ENCODE assay signal across 12 cellular contexts in the genomic region with DNA sequence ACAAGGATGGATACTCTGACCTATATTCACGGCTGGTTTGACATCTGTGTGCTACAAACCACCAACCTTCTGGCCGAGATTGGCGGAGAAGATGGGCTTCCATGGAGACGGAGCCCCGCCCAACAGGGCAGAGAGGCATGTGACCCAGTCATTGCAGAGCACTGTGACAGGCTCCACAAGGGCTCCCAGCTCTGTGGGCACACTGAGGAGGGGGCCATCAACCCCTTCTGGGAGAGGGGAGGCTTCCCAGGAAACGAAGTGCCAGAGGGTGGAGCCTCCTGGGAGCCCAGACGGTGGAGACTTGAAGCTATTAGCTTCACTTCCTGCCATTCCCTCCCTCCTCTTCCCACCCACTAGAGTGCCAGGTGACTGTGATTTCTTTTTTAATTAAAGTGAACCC.
A peak's percentile ranks its signal among the peaks of the same experiment; 100 is the strongest.
DNase-seq lines count a peak whose midpoint lies in the region; ATAC-seq lines count a peak whose summit lies in the region.
"Had no signal": no experiment of that assay in that cellular context is flagged by ENCODE, and none has a peak within 500 bp of the region (broad histone marks: within the 10 kb centered on the region; RNA-seq: fewer than 3 reads in every experiment).

No MANE protein-coding gene starts in this region.

- H3K4ac ChIP-seq in trophoblast cell (ENCODE audit: low read depth, low read length) = no peak overlapping the region

- peak overlapping the region; percentile 34 for H4K8ac ChIP-seq in trophoblast cell (ENCODE audit: low read depth, low read length)

- no peak overlapping the region for H3K18ac ChIP-seq in trophoblast cell (ENCODE audit: low read length)

- no peak overlapping the region for H2AFZ ChIP-seq in trophoblast cell (ENCODE audit: insufficient read depth, low read length, poor library complexity)

- no peak overlapping the region for H3K4me3 ChIP-seq in trophoblast cell (ENCODE audit: low read depth, low read length)
- H3K4me3 ChIP-seq: cardiac muscle cell had no signal

- no peaks in the 10 kb centered on the region for H3K27me3 ChIP-seq in trophoblast cell (ENCODE audit: insufficient read depth, low read length)

- H3K23ac ChIP-seq in trophoblast cell (ENCODE audit: low read length) = no peak overlapping the region

- no CpG with 5 or more reads among the region's 7 CpGs for WGBS in trophoblast cell (ENCODE audit: extremely low coverage, insufficient coverage, insufficient read length)

- H3K9me3 ChIP-seq in trophoblast cell (ENCODE audit: insufficient read depth, low read depth, low read length) = no peaks in the 10 kb centered on the region

- peak; percentile 86 for DNase-seq in HT-29 (ENCODE audit: low spot score)
- DNase-seq in NCI-H2171 treated with DMSO at 0.1 percent for 48 hours (lab: John Stamatoyannopoulos, UW) = peak; percentile 90
- peak; percentile 81 for DNase-seq in cerebellum (ENCODE audit: low spot score)
- DNase-seq in trophoblast cell = no peak
- no peak for DNase-seq in activated CD4-positive, alpha-beta T cell treated with anti-CD3 and anti-CD28 coated beads, Interleukin-2, amount 50 U/mL, for 48 hours
- DNase-seq in midbrain (lab: John Stamatoyannopoulos, UW) = no peak
- DNase-seq: activated CD4-positive, alpha-beta T cell treated with anti-CD3 and anti-CD28 coated beads for 4 hours; activated gamma-delta T cell treated with Interleukin-2 at 50 U/mL for 16 hours; CD8-positive, alpha-beta memory T cell; NK-92 treated with Interleukin-12 subunit alpha and Interleukin-12 subunit beta, amount 100 ng/mL, for 24 hours had no signal

- no peak overlapping the region for H4K91ac ChIP-seq in trophoblast cell (ENCODE audit: low read depth, low read length)

- no peaks in the 10 kb centered on the region for H3K36me3 ChIP-seq in trophoblast cell (ENCODE audit: control insufficient read depth in 1 of 2, insufficient read depth in 2 of 2, low read length in 2 of 2)
- H3K36me3 ChIP-seq: cardiac muscle cell had no signal

- H3K4me1 ChIP-seq in trophoblast cell (ENCODE audit: control insufficient read depth in 1 of 2, insufficient read depth in 2 of 2, low read length in 2 of 2) = peaks cover 2 to 4% of the 10 kb centered on the region in 2 experiments

- H2BK120ac ChIP-seq in trophoblast cell (ENCODE audit: insufficient read depth, low read length, poor library complexity) = no peak overlapping the region

- H3K27ac ChIP-seq in trophoblast cell (ENCODE audit: low read depth, low read length) = no peak overlapping the region
- H3K27ac ChIP-seq: cardiac muscle cell had no signal

- no peak overlapping the region for H3K4me2 ChIP-seq in trophoblast cell (ENCODE audit: low read length)

- H4K12ac ChIP-seq in trophoblast cell (ENCODE audit: low read depth, low read length) = no peak overlapping the region

- no peak overlapping the region for H3K14ac ChIP-seq in trophoblast cell (ENCODE audit: low read length)

- no peak overlapping the region for H2BK12ac ChIP-seq in trophoblast cell (ENCODE audit: low read length)

- no peak overlapping the region for H2AK5ac ChIP-seq in trophoblast cell (ENCODE audit: low read length)

- H3K79me1 ChIP-seq in trophoblast cell (ENCODE audit: low read length) = no peaks in the 10 kb centered on the region

- no peak overlapping the region for H3K9ac ChIP-seq in trophoblast cell (ENCODE audit: low read length)

- H3K79me2 ChIP-seq in trophoblast cell (ENCODE audit: control insufficient read depth, insufficient read depth, low read length, poor library complexity) = no peaks in the 10 kb centered on the region

- no peak for ATAC-seq in HG02763 (IDR thresholded peaks at IDR 0.05; ENCODE audit: unreplicated experiment)

- H2BK5ac ChIP-seq in trophoblast cell (ENCODE audit: low read depth, low read length, poor library complexity) = no peak overlapping the region

Comparison
In these comparisons a context has a peak if more than half of its experiments do, and no peak if none do; other contexts are left out.
1. DNase-seq: peak in HT-29 (single experiment), NCI-H2171 treated with DMSO at 0.1 percent for 48 hours (single experiment) and cerebellum (single experiment); none in trophoblast cell (0 of 2), activated CD4-positive, alpha-beta T cell treated with anti-CD3 and anti-CD28 coated beads, Interleukin-2, amount 50 U/mL, for 48 hours (0 of 2) and midbrain (single experiment).